Comparison of ENCODE assay signal across 10 cellular contexts in the genomic region with DNA sequence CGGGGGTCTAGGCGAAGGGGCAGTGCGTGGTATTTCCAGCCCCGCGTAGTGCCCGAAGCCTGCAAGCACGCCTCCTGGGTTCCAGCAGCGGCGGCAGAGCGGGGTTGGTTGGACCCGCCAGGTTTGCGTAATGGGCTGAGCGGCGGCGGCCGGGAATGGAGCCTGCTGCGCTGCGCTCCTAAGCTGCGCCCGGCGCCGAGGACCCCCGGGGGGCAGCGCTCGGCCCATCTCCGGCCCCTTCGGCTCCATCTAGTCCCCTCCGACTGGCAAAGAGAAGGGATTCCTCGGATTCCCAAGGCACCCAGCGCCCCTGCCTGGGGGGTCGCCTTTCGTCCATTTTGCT. TPM values are rescaled to one million over a fixed set of nuclear protein-coding genes. Genes with fewer than 3 reads are reported as not detected.
DNase-seq lines count a peak whose midpoint lies in the region; ATAC-seq, FAIRE-seq and TF ChIP-seq lines count a peak whose summit lies in the region.
"Not testable (repeated sequence)": the region's sequence is repeated elsewhere in the genome, so short reads cannot be mapped to it uniquely, and the experiment has no call there.
"Had no signal": no experiment of that assay in that cellular context is flagged by ENCODE, and none has a peak within 500 bp of the region (broad histone marks: within the 10 kb centered on the region; RNA-seq: fewer than 3 reads in every experiment).

No MANE protein-coding gene starts in this region.

- H3K4me3 Mint-ChIP-seq in astrocyte (ENCODE audit: unreplicated experiment): not testable (repeated sequence)

- not testable (repeated sequence) for H3K4me1 ChIP-seq in BLaER1 treated with 17β-estradiol and CSF1 and Interleukin-3, amounts not matched to agents 10 nM and 100 nM; astrocyte (ENCODE audit: insufficient read depth, low read length); esophagus squamous epithelium; right lobe of liver; suprapubic skin
- H3K4me1 ChIP-seq in KMS-11 (ENCODE audit: low read depth, poor library complexity, severe bottlenecking): peaks cover 18% of the 10 kb centered on the region

- not testable (repeated sequence) for TF ChIP-seq EP300 in suprapubic skin (IDR thresholded peaks at IDR 0.05)

- H3K27ac ChIP-seq in BLaER1 treated with 17β-estradiol and CSF1 and Interleukin-3, amounts not matched to agents 10 nM and 100 nM: peak overlapping the region in 10 of 11 experiments; percentile 59 to 83 (median 76); a peak in 20 of 22 replicates
- H3K27ac ChIP-seq in KMS-11 (peak overlapping the region; percentile 75), esophagus squamous epithelium (peak overlapping the region; percentile 62 to 88 (median 72)), right lobe of liver (peak overlapping the region in 2 of 3 donors; percentile 37 to 56), suprapubic skin (peak overlapping the region; percentile 86)
- not testable (repeated sequence) for H3K27ac ChIP-seq in astrocyte (ENCODE audit: low read depth, low read length)

- H2AFZ ChIP-seq in KMS-11 (ENCODE audit: low read depth): peak overlapping the region; percentile 87
- H2AFZ ChIP-seq in astrocyte (ENCODE audit: low read depth, low read length): peak overlapping the region; percentile 34

- ATAC-seq in right lobe of liver: not testable (repeated sequence)

- H3K36me3 Mint-ChIP-seq in astrocyte (ENCODE audit: low read depth, unreplicated experiment): not testable (repeated sequence)

- not testable (repeated sequence) for H3K9me3 ChIP-seq in BLaER1 treated with 17β-estradiol and CSF1 and Interleukin-3, amounts not matched to agents 10 nM and 100 nM (replicated peaks in 1 of 11); astrocyte (ENCODE audit: insufficient read depth, low read depth, low read length); esophagus squamous epithelium; right lobe of liver; suprapubic skin

- H3K27me3 ChIP-seq in BLaER1 treated with 17β-estradiol and CSF1 and Interleukin-3, amounts not matched to agents 10 nM and 100 nM; KMS-11 (ENCODE audit: insufficient read depth, low read depth); astrocyte (ENCODE audit: insufficient read depth, low read length); esophagus squamous epithelium; right lobe of liver; suprapubic skin: not testable (repeated sequence)

- TF ChIP-seq POLR2A in esophagus squamous epithelium (IDR thresholded peaks at IDR 0.05); right lobe of liver (IDR thresholded peaks at IDR 0.05); suprapubic skin (IDR thresholded peaks at IDR 0.05): not testable (repeated sequence)

- not testable (repeated sequence) for H3K27me3 Mint-ChIP-seq in astrocyte (ENCODE audit: low read depth, unreplicated experiment)

- not testable (repeated sequence) for H3K4me1 Mint-ChIP-seq in astrocyte (ENCODE audit: low read depth, unreplicated experiment)

- H3K79me2 ChIP-seq in KMS-11 (ENCODE audit: insufficient read depth, low read depth); astrocyte (ENCODE audit: insufficient read depth, low read length): not testable (repeated sequence)

- peak overlapping the region; percentile 47 to 68 (median 60) for H3K4me3 ChIP-seq in BLaER1 treated with 17β-estradiol and CSF1 and Interleukin-3, amounts not matched to agents 10 nM and 100 nM
- H3K4me3 ChIP-seq in KMS-11 (IDR thresholded peaks at IDR 0.05; ENCODE audit: insufficient read depth, low read depth, low read length): not testable (repeated sequence)
- H3K4me3 ChIP-seq in astrocyte (ENCODE audit: insufficient read depth, low read depth, low read length) (peak overlapping the region; percentile 28), esophagus squamous epithelium (peak overlapping the region; percentile 39 to 60 (median 48)), right lobe of liver (peak overlapping the region; percentile 21 to 49 (median 40)), suprapubic skin (peak overlapping the region; percentile 57)

- FAIRE-seq in astrocyte (lab: Jason Lieb, UNC): not testable (repeated sequence)

- WGBS in esophagus squamous epithelium, 2 donors: 3% methylated on average over 12 of the region's 32 CpGs; no CpG with 5 or more reads in 1 of the 2 donors
- WGBS in right lobe of liver (ENCODE audit: insufficient coverage, low coverage, low lambda C conversion rate, missing lambda C conversion rate): no CpG with 5 or more reads among the region's 32 CpGs
- WGBS in suprapubic skin: no CpG with 5 or more reads among the region's 32 CpGs

- not testable (repeated sequence) for H4K20me1 ChIP-seq in BLaER1 treated with 17β-estradiol and CSF1 and Interleukin-3, amounts not matched to agents 10 nM and 100 nM; KMS-11 (ENCODE audit: insufficient read depth); astrocyte (ENCODE audit: insufficient read depth, low read length)

- H3K4me2 ChIP-seq in BLaER1 treated with 17β-estradiol and CSF1 and Interleukin-3, amounts not matched to agents 10 nM and 100 nM: peak overlapping the region in 1 of 11 experiments; percentile 20; a peak in 2 of 22 replicates
- H3K4me2 ChIP-seq in KMS-11: peak overlapping the region; percentile 78; the same call in 1 of the 2 replicates
- H3K4me2 ChIP-seq in astrocyte (ENCODE audit: low read length): peak overlapping the region; percentile 76

- intact Hi-C loops in esophagus squamous epithelium (cut with DNase I); right lobe of liver (cut with DNase I); posterior vena cava (cut with DNase I): not testable (repeated sequence)

- peak; percentile 24 for DNase-seq in activated CD4-positive, alpha-beta T cell treated with anti-CD3 and anti-CD28 coated beads for 1 hour
- DNase-seq in astrocyte (ENCODE audit: low read depth); esophagus squamous epithelium (lab: John Stamatoyannopoulos, UW); suprapubic skin (ENCODE audit: low spot score in 2 of 2): not testable (repeated sequence)
- DNase-seq in right lobe of liver (peak in 2 of 3 donors; percentile 20 to 46), posterior vena cava (ENCODE audit: low spot score) (peak; percentile 79)

- not testable (repeated sequence) for TF ChIP-seq CTCF in KMS-11 (conservative IDR thresholded peaks at IDR 0.05; ENCODE audit: low read depth, low read length); astrocyte (IDR thresholded peaks at IDR 0.05; ENCODE audit: insufficient read depth, low read depth, low read length); esophagus squamous epithelium (IDR thresholded peaks at IDR 0.05); right lobe of liver (IDR thresholded peaks at IDR 0.05); suprapubic skin (IDR thresholded peaks at IDR 0.05)

- H3K27ac Mint-ChIP-seq in astrocyte (ENCODE audit: unreplicated experiment): not testable (repeated sequence)

- H3K9ac ChIP-seq in BLaER1 treated with 17β-estradiol and CSF1 and Interleukin-3, amounts not matched to agents 10 nM and 100 nM: peak overlapping the region; percentile 65 to 80 (median 77); a peak in 21 of 22 replicates
- H3K9ac ChIP-seq in KMS-11: peak overlapping the region; percentile 77
- H3K9ac ChIP-seq in astrocyte (ENCODE audit: low read length): peak overlapping the region; percentile 54

- not testable (repeated sequence) for H3K9me3 Mint-ChIP-seq in astrocyte (ENCODE audit: unreplicated experiment)

- H3K36me3 ChIP-seq in BLaER1 treated with 17β-estradiol and CSF1 and Interleukin-3, amounts not matched to agents 10 nM and 100 nM; KMS-11 (ENCODE audit: insufficient read depth); astrocyte (ENCODE audit: insufficient read depth, low read length); esophagus squamous epithelium; right lobe of liver; suprapubic skin: not testable (repeated sequence)

RNA-seq across cellular contexts. Expression of gene PPIAL4C, which starts 24.1 kb away (rescaled TPM):
- total RNA-seq in astrocyte: not detected in 2 replicates
- total RNA-seq in esophagus squamous epithelium: not detected
- total RNA-seq in right lobe of liver: under 1 TPM in 1 of 6 experiments, not detected in 5; 0.49 TPM
- not detected for total RNA-seq in posterior vena cava
- not detected for total RNA-seq in suprapubic skin
- total RNA-seq: activated T-helper 1 cell treated with anti-CD3 and anti-CD28 coated beads, Interleukin-12 subunit alpha, Interleukin-12 subunit beta, Interleukin-2, Interleukin-4 antibody, amounts not matched to agents 30 ng/mL and 10 ng/mL and 1 ng/mL, durations not matched to agents 14 hours and 24 hours and 36 hours; M059J had no signal
